In the genomic region with DNA sequence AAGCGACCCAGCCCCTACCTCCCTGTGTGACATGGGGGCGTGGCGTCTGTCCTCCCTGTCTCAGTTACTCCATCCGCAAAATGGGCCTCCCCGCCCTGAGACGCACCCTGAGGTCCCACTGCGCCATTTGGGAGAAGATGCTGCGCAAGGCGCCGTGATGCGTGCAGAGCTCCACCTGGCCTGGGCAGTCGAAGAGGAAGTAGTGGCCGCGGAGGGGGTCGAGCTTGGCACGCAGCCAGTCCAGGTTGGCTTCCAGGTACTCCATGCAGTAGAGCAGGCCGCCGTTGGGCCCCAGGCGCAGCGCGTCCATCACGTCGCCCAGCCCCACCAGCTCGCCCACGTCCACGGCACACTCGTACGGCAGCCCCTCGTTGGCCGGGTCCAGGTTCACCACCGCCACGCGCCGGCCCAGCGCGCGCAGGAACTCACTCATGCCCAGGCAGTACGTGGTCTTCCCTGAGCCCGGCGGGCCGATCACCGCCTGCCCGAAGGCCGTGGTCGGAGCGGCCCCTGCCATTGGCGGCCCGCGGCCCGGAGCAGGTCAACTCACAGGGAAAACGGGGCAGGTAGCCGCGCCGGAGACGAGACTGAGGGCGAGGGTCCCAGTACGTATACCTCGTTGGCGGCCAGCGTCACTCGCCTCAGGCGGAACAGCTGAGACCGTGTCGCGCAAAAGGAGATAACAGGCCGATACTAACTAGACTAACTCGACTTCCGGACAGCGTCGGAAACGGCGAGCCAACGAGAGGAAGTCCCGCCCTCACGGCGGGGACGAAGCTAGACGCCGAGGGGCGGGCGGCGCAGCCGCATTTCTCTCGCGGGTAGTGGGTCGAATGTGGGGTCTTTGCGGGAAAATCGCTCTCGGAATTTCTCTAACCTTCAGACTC, we compare ENCODE assay signal across 1 cellular context.
TF ChIP-seq lines count a peak whose summit lies in the region.

GPN2 (minus strand) TSS at position 704 of the 887 bp plus-strand sequence; CDS start at position 517, 187 bp downstream.

TF ChIP-seq in HepG2, 621 proteins besides CTCF, POLR2A, EP300 and RAD21 (continued from another document):
- TF ChIP-seq BATF2 (CRISPR knock-in tag; IDR thresholded peaks at IDR 0.05): peak; percentile 87
- TF ChIP-seq ZNF451 (CRISPR knock-in tag; IDR thresholded peaks at IDR 0.05): peak; percentile 93
- peak; percentile 77; the same call in 1 of the 2 replicates for TF ChIP-seq ZNF205 (CRISPR knock-in tag; IDR thresholded peaks at IDR 0.05)
- peak; percentile 35; the same call in 1 of the 2 replicates for TF ChIP-seq NAIF1 (CRISPR knock-in tag; IDR thresholded peaks at IDR 0.05; ENCODE audit: borderline replicate concordance)
- TF ChIP-seq ZNF10 (CRISPR knock-in tag; IDR thresholded peaks at IDR 0.05; ENCODE audit: borderline replicate concordance, low read depth): no peak
- TF ChIP-seq, protein P1, sequence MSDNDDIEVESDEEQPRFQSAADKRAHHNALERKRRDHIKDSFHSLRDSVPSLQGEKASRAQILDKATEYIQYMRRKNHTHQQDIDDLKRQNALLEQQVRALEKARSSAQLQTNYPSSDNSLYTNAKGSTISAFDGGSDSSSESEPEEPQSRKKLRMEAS (IDR thresholded peaks at IDR 0.05): peak; percentile 74
- peak; percentile 60; the same call in 1 of the 2 replicates for TF ChIP-seq MYPOP (CRISPR knock-in tag; IDR thresholded peaks at IDR 0.05)
TF ChIP-seq in HepG2: peak in this region for 324.
